18 cellular contexts compared by ENCODE assay signal in genomic region chr16:11188801-11189740, GRCh38.
DNase-seq lines count a peak whose midpoint lies in the region; ATAC-seq and TF ChIP-seq lines count a peak whose summit lies in the region.
"Had no signal": no experiment of that assay in that cellular context is flagged by ENCODE, and none has a peak within 500 bp of the region (broad histone marks: within the 10 kb centered on the region; RNA-seq: fewer than 3 reads in every experiment).

No MANE protein-coding gene starts in this region.

- 0 out of 2 replicates have a peak overlapping the region, but pooled peaks have one; percentile 13 for H3K27ac ChIP-seq in RWPE1
- no peak overlapping the region for H3K27ac ChIP-seq in stomach
- H3K27ac ChIP-seq in CD8-positive, alpha-beta T cell (ENCODE audit: low read depth, low read length): no peak overlapping the region
- H3K27ac ChIP-seq: right atrium auricular region had no signal

- no peak overlapping the region for H3K4me3 Mint-ChIP-seq in activated naive CD8-positive, alpha-beta T cell treated with anti-CD3 and anti-CD28 coated beads, Interleukin-2, amount 10 ng/mL, durations not matched to agents 7 days and 5 days
- H3K4me3 Mint-ChIP-seq in activated naive CD8-positive, alpha-beta T cell treated with anti-CD3 and anti-CD28 coated beads for 36 hours: no peak overlapping the region
- H3K4me3 Mint-ChIP-seq in CD8-positive, alpha-beta T cell: no peak overlapping the region
- H3K4me3 Mint-ChIP-seq: endodermal cell; mesothelial cell of epicardium; stimulated activated naive CD8-positive, alpha-beta T cell treated with anti-CD3 and anti-CD28 coated beads, Interleukin-15, Interleukin-2, amounts not matched to agents 100 ng/mL and 50 ng/mL, for 24 hours had no signal

- H3K4me1 Mint-ChIP-seq in activated naive CD8-positive, alpha-beta T cell treated with anti-CD3 and anti-CD28 coated beads, Interleukin-2, amount 10 ng/mL, durations not matched to agents 7 days and 5 days: peaks cover 32% of the 10 kb centered on the region
- H3K4me1 Mint-ChIP-seq in activated naive CD8-positive, alpha-beta T cell treated with anti-CD3 and anti-CD28 coated beads for 36 hours: peaks cover 4% of the 10 kb centered on the region
- peaks cover 1% of the 10 kb centered on the region for H3K4me1 Mint-ChIP-seq in CD8-positive, alpha-beta T cell (ENCODE audit: low read depth)
- H3K4me1 Mint-ChIP-seq: endodermal cell, mesothelial cell of epicardium had no signal

- no peaks in the 10 kb centered on the region for H3K9me3 Mint-ChIP-seq in activated naive CD8-positive, alpha-beta T cell treated with anti-CD3 and anti-CD28 coated beads, Interleukin-2, amount 10 ng/mL, durations not matched to agents 7 days and 5 days
- no peaks in the 10 kb centered on the region for H3K9me3 Mint-ChIP-seq in activated naive CD8-positive, alpha-beta T cell treated with anti-CD3 and anti-CD28 coated beads for 36 hours
- no peaks in the 10 kb centered on the region for H3K9me3 Mint-ChIP-seq in CD8-positive, alpha-beta T cell
- H3K9me3 Mint-ChIP-seq: endodermal cell; mesothelial cell of epicardium; stimulated activated naive CD8-positive, alpha-beta T cell treated with anti-CD3 and anti-CD28 coated beads, Interleukin-15, Interleukin-2, amounts not matched to agents 100 ng/mL and 50 ng/mL, for 24 hours had no signal

- no peak for ATAC-seq in activated naive CD8-positive, alpha-beta T cell treated with anti-CD3 and anti-CD28 coated beads, Interleukin-2, amount 10 ng/mL, durations not matched to agents 7 days and 5 days (ENCODE audit: low read depth)
- peak; percentile 62 for ATAC-seq in esophagus mucosa
- no peak for ATAC-seq in CD8-positive, alpha-beta T cell

- no peaks in the 10 kb centered on the region for H3K9me3 ChIP-seq in stomach
- H3K9me3 ChIP-seq in CD8-positive, alpha-beta T cell (ENCODE audit: low read length): no peaks in the 10 kb centered on the region
- H3K9me3 ChIP-seq: right atrium auricular region had no signal

- peaks cover 0 to 6% (median 0%) of the 10 kb centered on the region in 4 donors for H3K4me1 ChIP-seq in stomach
- H3K4me1 ChIP-seq in CD8-positive, alpha-beta T cell (ENCODE audit: insufficient read depth, low read length): no peaks in the 10 kb centered on the region
- H3K4me1 ChIP-seq: right atrium auricular region had no signal

- H3K36me3 Mint-ChIP-seq in activated naive CD8-positive, alpha-beta T cell treated with anti-CD3 and anti-CD28 coated beads, Interleukin-2, amount 10 ng/mL, durations not matched to agents 7 days and 5 days: peaks cover 9% of the 10 kb centered on the region
- H3K36me3 Mint-ChIP-seq in activated naive CD8-positive, alpha-beta T cell treated with anti-CD3 and anti-CD28 coated beads for 36 hours: no peaks in the 10 kb centered on the region
- no peaks in the 10 kb centered on the region for H3K36me3 Mint-ChIP-seq in CD8-positive, alpha-beta T cell
- H3K36me3 Mint-ChIP-seq: mesothelial cell of epicardium had no signal

- 55 to 83% (median 65%) methylated on average over 22 to 23 of the region's 23 CpGs for WGBS in stomach, 5 donors

- TF ChIP-seq POLR2A in stomach (IDR thresholded peaks at IDR 0.05): no peak

- CTCF ChIA-PET in RWPE1 (lab: Yijun Ruan, JAX): no interaction called here
- CTCF ChIA-PET in CD8-positive, alpha-beta T cell (lab: Charles Lee): interaction anchor here (0.7 kb wide), 1 partner anchor 207 kb away, joined by 3 read pairs; no protein-coding TSS in a partner anchor

- intact Hi-C loops in stomach (cut with DNase I; ENCODE audit: low total_unique reads): no loop called here
- intact Hi-C loops in cardiac septum (cut with DNase I): no loop called here
- intact Hi-C loops in CD8-positive, alpha-beta T cell (cut with DNase I, micrococcal nuclease): loop anchor here in 1 of 2 experiments (10.0 kb wide), 1 partner anchor 66 kb away; the partner anchor contains the start of gene SOCS1

- no peak overlapping the region for H3K4me3 ChIP-seq in stomach
- H3K4me3 ChIP-seq in CD8-positive, alpha-beta T cell (ENCODE audit: low read depth, low read length): no peak overlapping the region
- H3K4me3 ChIP-seq: right atrium auricular region had no signal

- DNase-seq in activated naive CD8-positive, alpha-beta T cell treated with anti-CD3 and anti-CD28 coated beads, Interleukin-2, amount 10 ng/mL, durations not matched to agents 7 days and 5 days: no peak
- DNase-seq in activated naive CD8-positive, alpha-beta T cell treated with anti-CD3 and anti-CD28 coated beads for 36 hours: no peak
- DNase-seq in RWPE1 (ENCODE audit: low spot score): no peak
- DNase-seq in stomach: peak; percentile 65
- no peak for DNase-seq in cardiac septum (ENCODE audit: low spot score)
- no peak for DNase-seq in CD8-positive, alpha-beta T cell
- no peak for DNase-seq in activated naive CD4-positive, alpha-beta T cell (lab: John Stamatoyannopoulos, UW)
- DNase-seq: endodermal cell; HCEC 1CT; KBM-7; NCI-H2081 treated with DMSO at 0.1 percent for 48 hours; NCI-H510A treated with DMSO at 0.1 percent for 48 hours; Right ventricle myocardium superior; stimulated activated CD4-positive, alpha-beta T cell treated with anti-CD3 and anti-CD28 coated beads, Interleukin-15, amount 100 ng/mL, for 24 hours had no signal

- no peak for TF ChIP-seq EP300 in stomach (IDR thresholded peaks at IDR 0.05)

- TF ChIP-seq CTCF in RWPE1 (conservative IDR thresholded peaks at IDR 0.05; ENCODE audit: low read depth) (no peak), stomach (IDR thresholded peaks at IDR 0.05) (no peak)
- no peak for TF ChIP-seq CTCF in CD8-positive, alpha-beta T cell (IDR thresholded peaks at IDR 0.05)

- POLR2A ChIA-PET in activated naive CD8-positive, alpha-beta T cell treated with anti-CD3 and anti-CD28 coated beads, Interleukin-2, amount 10 ng/mL, durations not matched to agents 7 days and 5 days (lab: Charles Lee): no interaction called here
- POLR2A ChIA-PET in RWPE1 (lab: Yijun Ruan, JAX; ENCODE audit: low non-redundant PET): no interaction called here
- POLR2A ChIA-PET in CD8-positive, alpha-beta T cell (lab: Charles Lee): no interaction called here

- no peaks in the 10 kb centered on the region for H3K36me3 ChIP-seq in stomach
- no peaks in the 10 kb centered on the region for H3K36me3 ChIP-seq in CD8-positive, alpha-beta T cell (ENCODE audit: insufficient read depth, low read length)
- H3K36me3 ChIP-seq: right atrium auricular region had no signal

- no peaks in the 10 kb centered on the region for H3K27me3 Mint-ChIP-seq in activated naive CD8-positive, alpha-beta T cell treated with anti-CD3 and anti-CD28 coated beads, Interleukin-2, amount 10 ng/mL, durations not matched to agents 7 days and 5 days
- H3K27me3 Mint-ChIP-seq in activated naive CD8-positive, alpha-beta T cell treated with anti-CD3 and anti-CD28 coated beads for 36 hours: no peaks in the 10 kb centered on the region
- H3K27me3 Mint-ChIP-seq in CD8-positive, alpha-beta T cell (ENCODE audit: low read depth): no peaks in the 10 kb centered on the region
- H3K27me3 Mint-ChIP-seq: stimulated activated naive CD8-positive, alpha-beta T cell treated with anti-CD3 and anti-CD28 coated beads, Interleukin-15, Interleukin-2, amounts not matched to agents 100 ng/mL and 50 ng/mL, for 24 hours had no signal

- peak overlapping the region; percentile 59 for H3K27ac Mint-ChIP-seq in activated naive CD8-positive, alpha-beta T cell treated with anti-CD3 and anti-CD28 coated beads, Interleukin-2, amount 10 ng/mL, durations not matched to agents 7 days and 5 days
- no peak overlapping the region for H3K27ac Mint-ChIP-seq in activated naive CD8-positive, alpha-beta T cell treated with anti-CD3 and anti-CD28 coated beads for 36 hours
- no peak overlapping the region for H3K27ac Mint-ChIP-seq in CD8-positive, alpha-beta T cell
- H3K27ac Mint-ChIP-seq: endodermal cell; mesothelial cell of epicardium; stimulated activated naive CD8-positive, alpha-beta T cell treated with anti-CD3 and anti-CD28 coated beads, Interleukin-15, Interleukin-2, amounts not matched to agents 100 ng/mL and 50 ng/mL, for 24 hours had no signal

- no peaks in the 10 kb centered on the region for H3K27me3 ChIP-seq in stomach
- no peaks in the 10 kb centered on the region for H3K27me3 ChIP-seq in CD8-positive, alpha-beta T cell (ENCODE audit: insufficient read depth, low read length)
- H3K27me3 ChIP-seq: right atrium auricular region had no signal
